17 cellular contexts compared by ENCODE assay signal in the genomic region with DNA sequence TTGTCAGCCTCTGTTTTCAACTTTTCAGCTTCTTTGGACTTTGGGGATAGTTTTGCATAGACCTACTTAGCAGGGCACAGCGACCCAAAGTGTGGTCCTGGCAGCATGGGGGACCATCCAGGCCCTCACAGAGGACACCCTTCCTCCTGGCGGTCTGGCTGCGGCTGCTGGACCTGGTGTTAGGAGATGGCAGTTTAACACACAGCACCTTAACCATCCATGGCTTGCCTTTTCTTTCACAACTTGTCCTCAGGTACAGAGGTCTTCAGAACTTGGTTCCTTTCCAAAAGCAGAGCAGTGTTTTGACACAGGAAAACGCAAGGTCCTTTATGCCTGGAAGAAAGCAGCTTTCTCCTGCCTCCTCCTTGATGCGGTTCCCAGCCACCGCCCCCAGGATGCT.
"Had no signal": no experiment of that assay in that cellular context is flagged by ENCODE, and none has a peak within 500 bp of the region (broad histone marks: within the 10 kb centered on the region; RNA-seq: fewer than 3 reads in every experiment).

No MANE protein-coding gene starts in this region.

- H3K36me3 ChIP-seq: thoracic aorta had no signal

- DNase-seq: activated CD4-positive, alpha-beta T cell treated with anti-CD3 and anti-CD28 coated beads, Interleukin-2, amount 50 U/mL, for 48 hours; activated naive CD4-positive, alpha-beta T cell treated with Interleukin-2 at 50 U/mL for 16 hours; caudate nucleus; cortex of kidney; effector memory CD4-positive, alpha-beta T cell; hypothalamus; left cardiac atrium; mucosa of descending colon; natural killer cell; psoas muscle; stimulated activated CD4-positive, alpha-beta T cell treated with anti-CD3 and anti-CD28 coated beads, Interleukin-4, amount 100 ng/mL, for 1 hour; stimulated activated naive CD8-positive, alpha-beta T cell treated with anti-CD3 and anti-CD28 coated beads, Interleukin-15, amount 100 ng/mL, for 72 hours; T-helper 2 cell had no signal

- H3K9me3 ChIP-seq: mucosa of descending colon, psoas muscle, thoracic aorta had no signal

- ATAC-seq: activated CD4-positive, CD25-positive, alpha-beta regulatory T cell treated with anti-CD3 and anti-CD28 coated beads, Interleukin-2, amount 50 U/mL, for 24 hours; mucosa of descending colon; natural killer cell; SK-N-SH treated with all-trans-retinoic acid at 6 μM for 48 hours; stimulated activated naive CD8-positive, alpha-beta T cell treated with anti-CD3 and anti-CD28 coated beads, Interleukin-15, amount 100 ng/mL, for 72 hours had no signal

- H3K4me3 ChIP-seq: mucosa of descending colon, psoas muscle, thoracic aorta had no signal

- H3K27ac ChIP-seq: epithelial cell of prostate, psoas muscle, thoracic aorta had no signal
